1 cellular context compared by ENCODE assay signal in the genomic region with DNA sequence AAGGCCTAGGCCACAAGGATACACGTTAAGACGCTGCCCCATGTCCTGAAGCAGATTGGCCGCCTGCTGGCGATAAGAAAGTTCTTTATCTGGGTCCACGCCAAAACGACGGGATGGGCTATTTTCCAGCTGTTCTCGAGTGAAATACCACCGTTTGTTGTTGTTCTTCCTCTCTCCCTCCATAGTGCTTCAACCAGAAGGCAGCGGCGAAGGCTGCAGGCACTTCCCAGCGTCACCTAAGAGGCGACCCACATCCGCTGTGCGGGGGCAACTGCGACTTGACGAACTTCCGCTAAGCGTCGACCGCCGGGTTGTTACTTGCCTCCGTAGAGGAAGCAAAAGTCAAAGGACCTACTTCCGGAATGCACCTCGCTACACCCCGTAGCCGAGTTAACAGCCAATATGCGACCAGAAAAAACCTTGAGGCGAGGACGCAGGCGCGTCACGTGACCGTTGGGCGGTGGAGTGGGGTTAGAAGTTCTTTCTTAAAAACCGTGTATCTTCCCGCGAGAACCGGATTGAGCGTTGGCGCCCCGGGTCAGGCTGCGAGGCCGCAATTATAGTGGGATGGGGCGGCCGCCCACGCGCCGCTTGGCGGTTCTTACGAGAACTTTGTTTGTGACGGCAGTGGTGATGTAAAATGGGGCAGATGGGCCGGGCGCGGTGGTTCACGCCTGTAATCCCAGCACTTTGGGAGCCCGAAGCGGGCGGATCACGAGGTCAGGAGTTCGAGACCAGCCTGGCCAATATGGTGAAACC.
A peak's percentile ranks its signal among the peaks of the same experiment; 100 is the strongest.
TF ChIP-seq lines count a peak whose summit lies in the region.

A gene (minus strand): TSS at position 215 of the 759 bp plus-strand sequence. CDS start 32 bp downstream, at position 183.

TF ChIP-seq in GM23338, 12 proteins besides CTCF, POLR2A, EP300 and RAD21:
- TF ChIP-seq, protein P1, sequence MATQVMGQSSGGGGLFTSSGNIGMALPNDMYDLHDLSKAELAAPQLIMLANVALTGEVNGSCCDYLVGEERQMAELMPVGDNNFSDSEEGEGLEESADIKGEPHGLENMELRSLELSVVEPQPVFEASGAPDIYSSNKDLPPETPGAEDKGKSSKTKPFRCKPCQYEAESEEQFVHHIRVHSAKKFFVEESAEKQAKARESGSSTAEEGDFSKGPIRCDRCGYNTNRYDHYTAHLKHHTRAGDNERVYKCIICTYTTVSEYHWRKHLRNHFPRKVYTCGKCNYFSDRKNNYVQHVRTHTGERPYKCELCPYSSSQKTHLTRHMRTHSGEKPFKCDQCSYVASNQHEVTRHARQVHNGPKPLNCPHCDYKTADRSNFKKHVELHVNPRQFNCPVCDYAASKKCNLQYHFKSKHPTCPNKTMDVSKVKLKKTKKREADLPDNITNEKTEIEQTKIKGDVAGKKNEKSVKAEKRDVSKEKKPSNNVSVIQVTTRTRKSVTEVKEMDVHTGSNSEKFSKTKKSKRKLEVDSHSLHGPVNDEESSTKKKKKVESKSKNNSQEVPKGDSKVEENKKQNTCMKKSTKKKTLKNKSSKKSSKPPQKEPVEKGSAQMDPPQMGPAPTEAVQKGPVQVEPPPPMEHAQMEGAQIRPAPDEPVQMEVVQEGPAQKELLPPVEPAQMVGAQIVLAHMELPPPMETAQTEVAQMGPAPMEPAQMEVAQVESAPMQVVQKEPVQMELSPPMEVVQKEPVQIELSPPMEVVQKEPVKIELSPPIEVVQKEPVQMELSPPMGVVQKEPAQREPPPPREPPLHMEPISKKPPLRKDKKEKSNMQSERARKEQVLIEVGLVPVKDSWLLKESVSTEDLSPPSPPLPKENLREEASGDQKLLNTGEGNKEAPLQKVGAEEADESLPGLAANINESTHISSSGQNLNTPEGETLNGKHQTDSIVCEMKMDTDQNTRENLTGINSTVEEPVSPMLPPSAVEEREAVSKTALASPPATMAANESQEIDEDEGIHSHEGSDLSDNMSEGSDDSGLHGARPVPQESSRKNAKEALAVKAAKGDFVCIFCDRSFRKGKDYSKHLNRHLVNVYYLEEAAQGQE (IDR thresholded peaks at IDR 0.05; ENCODE audit: unreplicated experiment), result no peak
- TF ChIP-seq, protein P2, sequence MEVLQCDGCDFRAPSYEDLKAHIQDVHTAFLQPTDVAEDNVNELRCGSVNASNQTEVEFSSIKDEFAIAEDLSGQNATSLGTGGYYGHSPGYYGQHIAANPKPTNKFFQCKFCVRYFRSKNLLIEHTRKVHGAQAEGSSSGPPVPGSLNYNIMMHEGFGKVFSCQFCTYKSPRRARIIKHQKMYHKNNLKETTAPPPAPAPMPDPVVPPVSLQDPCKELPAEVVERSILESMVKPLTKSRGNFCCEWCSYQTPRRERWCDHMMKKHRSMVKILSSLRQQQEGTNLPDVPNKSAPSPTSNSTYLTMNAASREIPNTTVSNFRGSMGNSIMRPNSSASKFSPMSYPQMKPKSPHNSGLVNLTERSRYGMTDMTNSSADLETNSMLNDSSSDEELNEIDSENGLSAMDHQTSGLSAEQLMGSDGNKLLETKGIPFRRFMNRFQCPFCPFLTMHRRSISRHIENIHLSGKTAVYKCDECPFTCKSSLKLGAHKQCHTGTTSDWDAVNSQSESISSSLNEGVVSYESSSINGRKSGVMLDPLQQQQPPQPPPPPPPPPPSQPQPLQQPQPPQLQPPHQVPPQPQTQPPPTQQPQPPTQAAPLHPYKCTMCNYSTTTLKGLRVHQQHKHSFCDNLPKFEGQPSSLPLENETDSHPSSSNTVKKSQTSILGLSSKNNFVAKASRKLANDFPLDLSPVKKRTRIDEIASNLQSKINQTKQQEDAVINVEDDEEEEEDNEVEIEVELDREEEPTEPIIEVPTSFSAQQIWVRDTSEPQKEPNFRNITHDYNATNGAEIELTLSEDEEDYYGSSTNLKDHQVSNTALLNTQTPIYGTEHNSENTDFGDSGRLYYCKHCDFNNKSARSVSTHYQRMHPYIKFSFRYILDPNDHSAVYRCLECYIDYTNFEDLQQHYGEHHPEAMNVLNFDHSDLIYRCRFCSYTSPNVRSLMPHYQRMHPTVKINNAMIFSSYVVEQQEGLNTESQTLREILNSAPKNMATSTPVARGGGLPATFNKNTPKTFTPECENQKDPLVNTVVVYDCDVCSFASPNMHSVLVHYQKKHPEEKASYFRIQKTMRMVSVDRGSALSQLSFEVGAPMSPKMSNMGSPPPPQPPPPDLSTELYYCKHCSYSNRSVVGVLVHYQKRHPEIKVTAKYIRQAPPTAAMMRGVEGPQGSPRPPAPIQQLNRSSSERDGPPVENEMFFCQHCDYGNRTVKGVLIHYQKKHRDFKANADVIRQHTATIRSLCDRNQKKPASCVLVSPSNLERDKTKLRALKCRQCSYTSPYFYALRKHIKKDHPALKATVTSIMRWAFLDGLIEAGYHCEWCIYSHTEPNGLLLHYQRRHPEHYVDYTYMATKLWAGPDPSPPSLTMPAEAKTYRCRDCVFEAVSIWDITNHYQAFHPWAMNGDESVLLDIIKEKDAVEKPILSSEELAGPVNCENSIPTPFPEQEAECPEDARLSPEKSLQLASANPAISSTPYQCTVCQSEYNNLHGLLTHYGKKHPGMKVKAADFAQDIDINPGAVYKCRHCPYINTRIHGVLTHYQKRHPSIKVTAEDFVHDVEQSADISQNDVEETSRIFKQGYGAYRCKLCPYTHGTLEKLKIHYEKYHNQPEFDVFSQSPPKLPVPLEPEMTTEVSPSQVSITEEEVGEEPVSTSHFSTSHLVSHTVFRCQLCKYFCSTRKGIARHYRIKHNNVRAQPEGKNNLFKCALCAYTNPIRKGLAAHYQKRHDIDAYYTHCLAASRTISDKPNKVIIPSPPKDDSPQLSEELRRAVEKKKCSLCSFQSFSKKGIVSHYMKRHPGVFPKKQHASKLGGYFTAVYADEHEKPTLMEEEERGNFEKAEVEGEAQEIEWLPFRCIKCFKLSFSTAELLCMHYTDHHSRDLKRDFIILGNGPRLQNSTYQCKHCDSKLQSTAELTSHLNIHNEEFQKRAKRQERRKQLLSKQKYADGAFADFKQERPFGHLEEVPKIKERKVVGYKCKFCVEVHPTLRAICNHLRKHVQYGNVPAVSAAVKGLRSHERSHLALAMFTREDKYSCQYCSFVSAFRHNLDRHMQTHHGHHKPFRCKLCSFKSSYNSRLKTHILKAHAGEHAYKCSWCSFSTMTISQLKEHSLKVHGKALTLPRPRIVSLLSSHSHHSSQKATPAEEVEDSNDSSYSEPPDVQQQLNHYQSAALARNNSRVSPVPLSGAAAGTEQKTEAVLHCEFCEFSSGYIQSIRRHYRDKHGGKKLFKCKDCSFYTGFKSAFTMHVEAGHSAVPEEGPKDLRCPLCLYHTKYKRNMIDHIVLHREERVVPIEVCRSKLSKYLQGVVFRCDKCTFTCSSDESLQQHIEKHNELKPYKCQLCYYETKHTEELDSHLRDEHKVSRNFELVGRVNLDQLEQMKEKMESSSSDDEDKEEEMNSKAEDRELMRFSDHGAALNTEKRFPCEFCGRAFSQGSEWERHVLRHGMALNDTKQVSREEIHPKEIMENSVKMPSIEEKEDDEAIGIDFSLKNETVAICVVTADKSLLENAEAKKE (CRISPR knock-in tag; IDR thresholded peaks at IDR 0.05), result no peak
- TF ChIP-seq, protein P3, sequence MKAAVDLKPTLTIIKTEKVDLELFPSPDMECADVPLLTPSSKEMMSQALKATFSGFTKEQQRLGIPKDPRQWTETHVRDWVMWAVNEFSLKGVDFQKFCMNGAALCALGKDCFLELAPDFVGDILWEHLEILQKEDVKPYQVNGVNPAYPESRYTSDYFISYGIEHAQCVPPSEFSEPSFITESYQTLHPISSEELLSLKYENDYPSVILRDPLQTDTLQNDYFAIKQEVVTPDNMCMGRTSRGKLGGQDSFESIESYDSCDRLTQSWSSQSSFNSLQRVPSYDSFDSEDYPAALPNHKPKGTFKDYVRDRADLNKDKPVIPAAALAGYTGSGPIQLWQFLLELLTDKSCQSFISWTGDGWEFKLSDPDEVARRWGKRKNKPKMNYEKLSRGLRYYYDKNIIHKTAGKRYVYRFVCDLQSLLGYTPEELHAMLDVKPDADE (IDR thresholded peaks at IDR 0.05), result peak; percentile 90
- TF ChIP-seq EZH2phosphoT487 (IDR thresholded peaks at IDR 0.05; ENCODE audit: unreplicated experiment), result no peak
- no peak for TF ChIP-seq ZNF114 (CRISPR knock-in tag; IDR thresholded peaks at IDR 0.05)
- no peak for TF ChIP-seq EZH2 (IDR thresholded peaks at IDR 0.05; ENCODE audit: low read depth, unreplicated experiment)
- no peak for TF ChIP-seq NANOG (IDR thresholded peaks at IDR 0.05; ENCODE audit: borderline replicate concordance)
- no peak for TF ChIP-seq ZNF331 (CRISPR knock-in tag; IDR thresholded peaks at IDR 0.05; ENCODE audit: low read depth)
- no peak for TF ChIP-seq JUNB (IDR thresholded peaks at IDR 0.05; ENCODE audit: unreplicated experiment)
- no peak for TF ChIP-seq STAT1 (IDR thresholded peaks at IDR 0.05; ENCODE audit: unreplicated experiment)
- TF ChIP-seq CREB1 (CRISPR knock-in tag; IDR thresholded peaks at IDR 0.05; ENCODE audit: low read depth), result peak; percentile 95
- peak; percentile 95 for TF ChIP-seq POLR2AphosphoS5 (IDR thresholded peaks at IDR 0.05; ENCODE audit: low read depth)
